18 cellular contexts compared by ENCODE assay signal in genomic region chr12:15621140-15621539, GRCh38.
"Had no signal": no experiment of that assay in that cellular context is flagged by ENCODE, and none has a peak within 500 bp of the region (broad histone marks: within the 10 kb centered on the region; RNA-seq: fewer than 3 reads in every experiment).

No MANE protein-coding gene starts in this region.

- FAIRE-seq: frontal cortex had no signal

- DNase-seq: activated CD4-positive, alpha-beta memory T cell treated with anti-CD3 and anti-CD28 coated beads, Interleukin-2, amount 10 ng/mL, durations not matched to agents 7 days and 5 days; activated CD4-positive, alpha-beta T cell treated with anti-CD3 and anti-CD28 coated beads for 36 hours; activated effector memory CD4-positive, alpha-beta T cell treated with Interleukin-2 at 50 U/mL for 16 hours; activated T-cell treated with anti-CD3 and anti-CD28 coated beads, Interleukin-2, amount 50 U/mL, for 4 hours; cortex of kidney; effector CD8-positive, alpha-beta T cell; heart right ventricle; natural killer cell; nucleus accumbens; right cardiac atrium; stimulated activated CD4-positive, alpha-beta T cell treated with anti-CD3 and anti-CD28 coated beads, Interleukin-4, amount 100 ng/mL, for 24 hours; stimulated activated naive CD4-positive, alpha-beta T cell; substantia nigra; T-helper 2 cell; transverse colon had no signal

- H3K27me3 ChIP-seq: heart right ventricle, transverse colon had no signal

- H3K4me1 ChIP-seq: transverse colon had no signal

- H3K9me3 ChIP-seq: transverse colon had no signal

- H3K27ac ChIP-seq: transverse colon had no signal

- ATAC-seq: activated CD4-positive, alpha-beta T cell treated with anti-CD3 and anti-CD28 coated beads for 36 hours; activated T-cell treated with anti-CD3 and anti-CD28 coated beads, Interleukin-2, amount 50 U/mL, for 4 hours; heart right ventricle; left lobe of liver; natural killer cell; right cardiac atrium had no signal

- H3K4me3 ChIP-seq: heart right ventricle, skin epidermis, transverse colon had no signal
